Comparison of ENCODE assay signal across 1 cellular context in genomic region chr2:112784199-112785189, GRCh38.
TF ChIP-seq lines count a peak whose summit lies in the region.

Gene IL1A, minus strand, starts transcription at chr2:112784493. Its CDS starts 723 bp downstream, at chr2:112783770.

TF ChIP-seq in HepG2, 621 proteins besides CTCF, POLR2A, EP300 and RAD21 (continued from another document):
- TF ChIP-seq PRDM10 (CRISPR knock-in tag; IDR thresholded peaks at IDR 0.05; ENCODE audit: low read depth) = no peak
- no peak for TF ChIP-seq ZNF329 (CRISPR knock-in tag; IDR thresholded peaks at IDR 0.05; ENCODE audit: low read depth)
- TF ChIP-seq ZNF800 (CRISPR knock-in tag; IDR thresholded peaks at IDR 0.05) = no peak
- no peak for TF ChIP-seq ATF4 (CRISPR knock-in tag; IDR thresholded peaks at IDR 0.05)
- TF ChIP-seq HNRNPLL (IDR thresholded peaks at IDR 0.05; ENCODE audit: low read depth, low read length, poor library complexity, severe bottlenecking) = no peak
- no peak for TF ChIP-seq ZNF547 (CRISPR knock-in tag; IDR thresholded peaks at IDR 0.05)
- no peak for TF ChIP-seq ZNF180 (CRISPR knock-in tag; IDR thresholded peaks at IDR 0.05; ENCODE audit: borderline replicate concordance, low read depth)
- no peak for TF ChIP-seq ZFX (CRISPR knock-in tag; IDR thresholded peaks at IDR 0.05; ENCODE audit: low read depth)
- TF ChIP-seq U2AF1 (optimal IDR thresholded peaks at IDR 0.05; ENCODE audit: low read depth, low read length) = no peak
- TF ChIP-seq MIER3 (CRISPR knock-in tag; IDR thresholded peaks at IDR 0.05; ENCODE audit: borderline replicate concordance) = no peak
- no peak for TF ChIP-seq ZBTB7A (CRISPR knock-in tag; IDR thresholded peaks at IDR 0.05)
